In the genomic region with DNA sequence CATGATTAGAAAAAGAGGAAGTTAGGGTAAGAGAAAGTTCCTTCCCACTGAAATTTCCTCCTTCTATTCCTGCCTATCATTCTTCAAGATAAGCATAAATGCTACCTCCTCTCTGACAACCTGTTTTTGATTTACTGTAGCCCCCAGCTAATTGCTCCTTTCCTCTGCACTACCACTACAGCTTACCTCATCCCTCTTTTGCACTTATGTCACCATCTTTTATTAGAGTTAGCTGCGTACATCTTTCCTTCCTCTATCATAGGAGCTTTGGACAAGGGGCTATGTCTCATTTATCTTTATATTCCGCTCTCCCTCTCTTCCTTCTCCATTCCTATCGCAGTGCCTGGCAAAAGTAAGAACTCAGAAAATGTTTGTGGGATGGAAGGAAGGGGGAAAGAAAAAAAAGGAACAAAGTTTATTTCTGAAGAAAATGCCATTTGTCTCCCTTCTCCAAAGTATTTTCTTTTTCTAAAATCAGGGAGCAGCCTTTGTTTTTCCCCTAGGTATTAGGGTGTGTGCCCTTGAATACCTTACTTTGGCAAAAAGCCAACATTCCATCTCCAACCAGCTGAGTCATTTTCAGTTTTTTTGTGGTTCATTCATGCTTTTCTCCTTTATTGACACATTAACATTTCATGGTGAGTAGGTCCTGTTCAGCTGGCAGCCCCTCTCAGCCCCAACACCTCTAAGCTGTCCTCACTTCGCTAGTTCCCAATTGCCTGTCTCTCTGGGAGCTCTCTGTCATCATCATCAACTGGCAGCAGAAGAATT, we compare ENCODE assay signal across 11 cellular contexts.
DNase-seq lines count a peak whose midpoint lies in the region.
"Had no signal": no experiment of that assay in that cellular context is flagged by ENCODE, and none has a peak within 500 bp of the region (broad histone marks: within the 10 kb centered on the region; RNA-seq: fewer than 3 reads in every experiment).

No MANE protein-coding gene starts in this region.

- peak overlapping the region; percentile 24 for H3K27ac ChIP-seq in caudate nucleus (ENCODE audit: low read depth, low read length)
- peak overlapping the region; percentile 23 for H3K27ac ChIP-seq in substantia nigra (ENCODE audit: low read depth, low read length, poor library complexity, severe bottlenecking)
- H3K27ac ChIP-seq: upper lobe of left lung had no signal

- DNase-seq in NCI-H2196 (lab: John Stamatoyannopoulos, UW; ENCODE audit: unreplicated experiment) (peak; percentile 15), NCI-H2196 treated with DMSO at 0.1 percent for 48 hours (lab: John Stamatoyannopoulos, UW; ENCODE audit: unreplicated experiment) (no peak), NCI-H226 (peak; percentile 75), caudate nucleus (lab: John Stamatoyannopoulos, UW) (no peak), substantia nigra (lab: John Stamatoyannopoulos, UW) (peak in 1 of 49 donors; percentile 13), epidermal melanocyte (ENCODE audit: insufficient read length, low spot score) (no peak), NCI-H128 (lab: John Stamatoyannopoulos, UW; ENCODE audit: unreplicated experiment) (no peak)
- DNase-seq in NK-92 treated with Interleukin-12 subunit alpha and Interleukin-12 subunit beta, amount 100 ng/mL, for 24 hours (lab: John Stamatoyannopoulos, UW) = no peak
- DNase-seq: activated T-cell treated with anti-CD3 and anti-CD28 coated beads, Interleukin-2, amount 50 U/mL, for 4 hours; MM.1S; upper lobe of left lung had no signal

Comparison
In these comparisons a context has a peak if more than half of its experiments do, and no peak if none do; other contexts are left out.
1. DNase-seq: peak in NCI-H2196 (single experiment) and NCI-H226 (single experiment); none in NCI-H2196 treated with DMSO at 0.1 percent for 48 hours (single experiment), caudate nucleus (0 of 61), epidermal melanocyte (single experiment), NK-92 treated with Interleukin-12 subunit alpha and Interleukin-12 subunit beta, amount 100 ng/mL, for 24 hours (single experiment) and NCI-H128 (single experiment).